In the genomic region with DNA sequence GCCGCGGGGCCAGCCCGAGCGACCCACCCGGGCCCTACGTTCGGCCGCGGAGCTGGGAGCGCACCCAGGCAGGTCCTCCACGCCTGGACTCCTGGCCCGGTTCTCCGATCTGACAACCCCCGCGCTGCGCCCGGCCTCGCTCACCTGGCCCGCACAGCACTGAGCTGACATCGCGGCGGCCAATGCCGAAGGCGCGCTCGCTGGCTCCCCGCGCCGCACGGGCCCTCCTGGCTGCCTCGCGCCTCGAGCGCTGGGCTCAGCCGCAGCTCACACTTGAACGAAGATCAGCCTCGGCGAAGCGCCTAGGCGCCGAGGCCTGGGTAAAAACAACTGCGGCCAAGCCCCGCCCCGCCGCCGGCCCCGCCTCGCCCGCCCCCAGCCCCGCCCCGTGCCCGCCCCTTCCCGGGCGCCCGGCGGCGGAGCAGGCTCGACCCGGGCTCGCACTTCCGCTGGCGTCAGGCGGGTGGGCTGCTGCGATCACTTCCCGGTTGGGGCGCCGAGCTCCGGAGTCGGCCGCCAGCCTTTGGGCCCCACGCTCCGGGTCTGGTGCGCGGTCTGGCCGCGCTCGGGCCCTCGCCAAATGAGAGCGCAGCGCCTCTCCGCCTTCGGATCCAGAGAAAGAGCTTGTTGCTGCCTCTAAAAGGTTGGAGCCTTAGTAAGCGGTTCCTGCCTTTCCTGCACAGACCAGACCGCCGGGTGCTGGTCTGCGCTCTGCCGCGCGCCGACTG, we compare ENCODE assay signal across 8 cellular contexts. TPM values are rescaled to one million over a fixed set of nuclear protein-coding genes. Genes with fewer than 3 reads are reported as not detected.
A peak's percentile ranks its signal among the peaks of the same experiment; 100 is the strongest.
DNase-seq lines count a peak whose midpoint lies in the region; ATAC-seq, FAIRE-seq and TF ChIP-seq lines count a peak whose summit lies in the region.

SERINC5 (minus strand) TSS at position 297 of the 728 bp plus-strand sequence; CDS start at position 171, 126 bp downstream.

- POLR2A ChIA-PET in BJ (lab: Charles Lee), result interaction anchor here (0.6 kb wide), 2 partner anchors 146 to 409 kb away, joined by 5 to 17 read pairs; no protein-coding TSS in a partner anchor
- POLR2A ChIA-PET in naive thymus-derived CD8-positive, alpha-beta T cell (lab: Charles Lee), result interaction anchor here (0.7 to 11.2 kb wide), 38 partner anchors 10 to 164 kb away, joined by 3 to 152 read pairs (median 7); no protein-coding TSS in a partner anchor

- peak within 1 kb of the TSS; percentile 95 to 100 (median 98) for H3K27ac Mint-ChIP-seq in naive thymus-derived CD8-positive, alpha-beta T cell
- peak within 1 kb of the TSS; percentile 96 for H3K27ac Mint-ChIP-seq in stimulated activated naive B cell treated with anti-CD40 and anti-IgM and Interleukin-4, amounts not matched to agents 10 μg/mL and 1 μg/mL and 100 μg/mL, for 72 hours

- H3K27me3 ChIP-seq in BJ (ENCODE audit: control insufficient read depth, insufficient read depth, low read length), result no peaks in the 10 kb centered on the region

- TF ChIP-seq CTCF in BJ (IDR thresholded peaks at IDR 0.05; ENCODE audit: insufficient read depth, low read depth, low read length), result no peak

- ATAC-seq in GM19043 (IDR thresholded peaks at IDR 0.05; ENCODE audit: low read depth, unreplicated experiment) (peak; percentile 75), HG03354 (IDR thresholded peaks at IDR 0.05; ENCODE audit: poor library complexity, severe bottlenecking, unreplicated experiment) (peak; percentile 83)
- ATAC-seq in naive thymus-derived CD8-positive, alpha-beta T cell, result peak; percentile 72 to 77
- ATAC-seq in stimulated activated naive B cell treated with anti-CD40 and anti-IgM and Interleukin-4, amounts not matched to agents 10 μg/mL and 1 μg/mL and 100 μg/mL, for 72 hours (replicated peaks), result peak; percentile 84 to 88

- DNase-seq in BJ (ENCODE audit: low read depth) (no peak), RCC 7860 (ENCODE audit: low spot score) (peak; percentile 31), activated T-helper 1 cell treated with Interleukin-2 at 50 U/mL for 16 hours (ENCODE audit: low read depth) (peak; percentile 81), fibroblast of gingiva (ENCODE audit: low read depth) (peak; percentile 78)
- peak; percentile 80 to 91 (median 85) for DNase-seq in naive thymus-derived CD8-positive, alpha-beta T cell
- DNase-seq in stimulated activated naive B cell treated with anti-CD40 and anti-IgM and Interleukin-4, amounts not matched to agents 10 μg/mL and 1 μg/mL and 100 μg/mL, for 72 hours, result peak; percentile 83

- CTCF ChIA-PET in BJ (lab: Yijun Ruan, JAX), result interaction anchor here (0.8 to 1.7 kb wide), 4 partner anchors 9 to 164 kb away, joined by 3 to 9 read pairs (median 4); no protein-coding TSS in a partner anchor

- no peak for FAIRE-seq in RCC 7860 (lab: Jason Lieb, UNC)

- H3K9me3 Mint-ChIP-seq in naive thymus-derived CD8-positive, alpha-beta T cell, result no peaks in the 10 kb centered on the region
- no peaks in the 10 kb centered on the region for H3K9me3 Mint-ChIP-seq in stimulated activated naive B cell treated with anti-CD40 and anti-IgM and Interleukin-4, amounts not matched to agents 10 μg/mL and 1 μg/mL and 100 μg/mL, for 72 hours

- peak within 1 kb of the TSS; percentile 84 for H3K4me3 ChIP-seq in BJ (ENCODE audit: low read depth, low read length)

- H3K36me3 Mint-ChIP-seq in naive thymus-derived CD8-positive, alpha-beta T cell, result peaks cover 17 to 27% (median 20%) of the 10 kb centered on the region in 3 donors
- peaks cover 8 to 25% of the 10 kb centered on the region in 2 donors for H3K36me3 Mint-ChIP-seq in stimulated activated naive B cell treated with anti-CD40 and anti-IgM and Interleukin-4, amounts not matched to agents 10 μg/mL and 1 μg/mL and 100 μg/mL, for 72 hours

- no peaks in the 10 kb centered on the region for H3K36me3 ChIP-seq in BJ (ENCODE audit: control insufficient read depth, insufficient read depth, low read length)

- H3K4me3 Mint-ChIP-seq in naive thymus-derived CD8-positive, alpha-beta T cell, result peak within 1 kb of the TSS; percentile 90 to 99 (median 98)
- H3K4me3 Mint-ChIP-seq in stimulated activated naive B cell treated with anti-CD40 and anti-IgM and Interleukin-4, amounts not matched to agents 10 μg/mL and 1 μg/mL and 100 μg/mL, for 72 hours, result peak within 1 kb of the TSS; percentile 91 to 92

- H3K4me1 Mint-ChIP-seq in naive thymus-derived CD8-positive, alpha-beta T cell, result peaks cover 33 to 54% (median 49%) of the 10 kb centered on the region in 4 donors
- H3K4me1 Mint-ChIP-seq in stimulated activated naive B cell treated with anti-CD40 and anti-IgM and Interleukin-4, amounts not matched to agents 10 μg/mL and 1 μg/mL and 100 μg/mL, for 72 hours, result peaks cover 26 to 44% of the 10 kb centered on the region in 2 donors

- H3K27me3 Mint-ChIP-seq in naive thymus-derived CD8-positive, alpha-beta T cell, result no peaks in the 10 kb centered on the region
- H3K27me3 Mint-ChIP-seq in stimulated activated naive B cell treated with anti-CD40 and anti-IgM and Interleukin-4, amounts not matched to agents 10 μg/mL and 1 μg/mL and 100 μg/mL, for 72 hours, result no peaks in the 10 kb centered on the region

RNA-seq across cellular contexts. Expression of gene SERINC5, which starts in this region (rescaled TPM):
- 11.0 and 12.9 TPM in 2 replicates for polyA plus RNA-seq in BJ (2011; rRNA removed)
- polyA minus RNA-seq in BJ (2011; rRNA and poly(A)+ RNA removed), result 12.9 and 16.5 TPM in 2 replicates
- 100 to 1,000 TPM; 182 to 186 TPM for total RNA-seq in naive thymus-derived CD8-positive, alpha-beta T cell
- polyA plus RNA-seq in naive thymus-derived CD8-positive, alpha-beta T cell, result 10 to 100 TPM; 21.8 to 30.6 (median 24.1) TPM
